In the genomic region with DNA sequence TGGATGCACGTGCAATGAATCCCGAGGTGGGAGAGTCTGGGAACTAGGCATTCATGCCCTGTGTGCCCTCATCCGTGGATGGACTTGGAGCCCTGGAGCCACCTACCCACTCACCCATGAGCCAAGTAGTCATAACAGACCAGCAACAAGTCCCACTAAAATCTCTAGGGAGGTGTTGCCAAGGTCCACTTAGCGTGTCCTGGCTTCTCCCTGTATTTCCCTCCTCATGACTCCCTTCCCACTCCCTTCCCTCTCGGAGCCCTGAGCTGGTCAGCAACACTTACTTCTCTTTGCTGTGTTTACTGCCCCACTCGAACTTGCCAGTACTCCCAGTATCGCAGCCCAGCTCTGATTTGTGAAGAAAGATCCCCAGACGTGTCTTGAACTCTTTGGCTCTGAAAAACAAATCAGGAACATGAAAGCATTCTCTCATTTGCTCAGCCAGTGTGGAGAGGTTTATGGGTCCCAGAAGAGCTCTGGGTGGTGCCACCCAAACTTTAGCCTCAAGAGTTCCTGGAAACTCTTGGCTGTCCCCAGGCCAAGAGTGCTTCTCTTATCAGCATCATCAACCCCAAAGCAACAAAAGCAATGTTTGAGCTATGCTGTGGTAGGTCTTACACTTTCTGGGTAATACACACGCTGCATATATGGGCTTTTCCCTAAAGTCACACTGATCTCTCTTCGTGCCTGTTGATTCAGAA, we compare ENCODE assay signal across 10 cellular contexts. TPM values are rescaled to one million over a fixed set of nuclear protein-coding genes. Genes with fewer than 3 reads are reported as not detected.
DNase-seq lines count a peak whose midpoint lies in the region; ATAC-seq and TF ChIP-seq lines count a peak whose summit lies in the region.
"Had no signal": no experiment of that assay in that cellular context is flagged by ENCODE, and none has a peak within 500 bp of the region (broad histone marks: within the 10 kb centered on the region; RNA-seq: fewer than 3 reads in every experiment).

No MANE protein-coding gene starts in this region.

- WGBS in ovary, 3 donors = 61 to 65% (median 62%) methylated on average over 10 of the region's 10 CpGs

- no peak for TF ChIP-seq CTCF in coronary artery (IDR thresholded peaks at IDR 0.05)
- TF ChIP-seq CTCF in omental fat pad (IDR thresholded peaks at IDR 0.05) = no peak
- TF ChIP-seq CTCF in ovary (IDR thresholded peaks at IDR 0.05) = no peak

- H3K27ac ChIP-seq in coronary artery = peak overlapping the region in 1 of 2 donors; percentile 82
- no peak overlapping the region for H3K27ac ChIP-seq in ovary

- H3K9me3 ChIP-seq in ovary = no peaks in the 10 kb centered on the region

- intact Hi-C loops in ovary (cut with DNase I) = loop anchor here in 1 of 4 donors (2.0 kb wide), 1 partner anchor 180 kb away; no protein-coding TSS in a partner anchor

- DNase-seq in GM03348 (ENCODE audit: low spot score) (peak; percentile 21), NAMALWA (ENCODE audit: low spot score) (peak; percentile 67), coronary artery (ENCODE audit: low spot score) (no peak), renal cortical epithelial cell (ENCODE audit: low read depth) (peak; percentile 43), omental fat pad (ENCODE audit: low spot score) (no peak), ovary (no peak)
- no peak for DNase-seq in activated effector memory CD4-positive, alpha-beta T cell treated with Interleukin-2 at 50 U/mL for 16 hours
- DNase-seq: activated gamma-delta T cell, NCI-H1930 had no signal

- H3K4me1 ChIP-seq in ovary (ENCODE audit: insufficient read depth) = peaks cover 6% of the 10 kb centered on the region

- no peaks in the 10 kb centered on the region for H3K36me3 ChIP-seq in ovary

- no peak for TF ChIP-seq EP300 in ovary (IDR thresholded peaks at IDR 0.05)

- H3K27me3 ChIP-seq in ovary = no peaks in the 10 kb centered on the region

- TF ChIP-seq POLR2A in ovary (IDR thresholded peaks at IDR 0.05) = no peak

- ATAC-seq in omental fat pad (ENCODE audit: low FRiP score) (no peak), GM21381 (IDR thresholded peaks at IDR 0.05; ENCODE audit: unreplicated experiment) (no peak)

- peak overlapping the region; percentile 79 for H3K4me3 ChIP-seq in coronary artery
- H3K4me3 ChIP-seq in ovary = no peak overlapping the region

RNA-seq across cellular contexts. Expression of gene RGS16, which starts 1.1 kb away (rescaled TPM):
- total RNA-seq in renal cortical epithelial cell (under 0.01 TPM in 1 of 2 replicates, not detected in the other), omental fat pad (10 to 100 TPM in 2 of 4 donors, 1 to 10 TPM in 2; 4.1 to 38.9 (median 12.1) TPM), ovary (1 to 10 TPM; 1.1 to 7.4 (median 2.5) TPM)
- 1 to 10 TPM; 3.8 to 4.3 TPM for polyA plus RNA-seq in ovary

RNA-seq across cellular contexts. Expression of gene RNASEL, which starts 14.0 kb away (rescaled TPM):
- total RNA-seq in renal cortical epithelial cell (7.8 and 16.0 TPM in 2 replicates), omental fat pad (10 to 100 TPM in 2 of 4 donors, 1 to 10 TPM in 2; 4.8 to 12.6 (median 9.4) TPM), ovary (10 to 100 TPM in 3 of 7 donors, 1 to 10 TPM in 4; 6.7 to 14.1 (median 9.7) TPM)
- polyA plus RNA-seq in ovary = 10 to 100 TPM in 1 of 2 donors, 1 to 10 TPM in 1; 6.8 to 15.0 TPM

Comparison
In these comparisons a context has a peak if more than half of its experiments do, and no peak if none do; other contexts are left out.
1. DNase-seq: peak in GM03348 (single experiment), NAMALWA (single experiment) and renal cortical epithelial cell (single experiment); none in coronary artery (single experiment), omental fat pad (single experiment), ovary (0 of 5) and activated effector memory CD4-positive, alpha-beta T cell treated with Interleukin-2 at 50 U/mL for 16 hours (single experiment).